Comparison of ENCODE assay signal across 1 cellular context in genomic region chr3:71281173-71281738, GRCh38.
TF ChIP-seq lines count a peak whose summit lies in the region.

No MANE protein-coding gene starts in this region.

TF ChIP-seq in H1, 55 proteins besides CTCF, POLR2A, EP300 and RAD21:
- TF ChIP-seq RXRA (IDR thresholded peaks at IDR 0.05; ENCODE audit: insufficient read depth, low read depth, low read length) = no peak
- no peak for TF ChIP-seq EZH2 (IDR thresholded peaks at IDR 0.05; ENCODE audit: low read depth, low read length, severe bottlenecking)
- no peak for TF ChIP-seq KDM1A (IDR thresholded peaks at IDR 0.05; ENCODE audit: borderline replicate concordance, low read length)
